ENCODE assay signal across 17 cellular contexts in genomic region chrX:95058815-95059214, GRCh38.
DNase-seq lines count a peak whose midpoint lies in the region; TF ChIP-seq lines count a peak whose summit lies in the region.
"Had no signal": no experiment of that assay in that cellular context is flagged by ENCODE, and none has a peak within 500 bp of the region (broad histone marks: within the 10 kb centered on the region; RNA-seq: fewer than 3 reads in every experiment).

No MANE protein-coding gene starts in this region.

- H3K36me3 ChIP-seq in MG63 (no peaks in the 10 kb centered on the region), osteoblast (ENCODE audit: insufficient read depth, low read length) (no peaks in the 10 kb centered on the region)
- H3K36me3 ChIP-seq: ascending aorta had no signal

- no peaks in the 10 kb centered on the region for H3K36me3 Mint-ChIP-seq in chondrocyte (ENCODE audit: low read depth)
- H3K36me3 Mint-ChIP-seq: IgD-negative memory B cell had no signal

- H3K27me3 Mint-ChIP-seq in chondrocyte (ENCODE audit: low read depth) = no peaks in the 10 kb centered on the region
- H3K27me3 Mint-ChIP-seq: IgD-negative memory B cell; stimulated activated naive CD8-positive, alpha-beta T cell treated with anti-CD3 and anti-CD28 coated beads, Interleukin-15, Interleukin-2, amounts not matched to agents 100 ng/mL and 50 ng/mL, for 24 hours had no signal

- peak overlapping the region; percentile 67 for H3K27ac ChIP-seq in osteoblast (ENCODE audit: low read depth, low read length)
- H3K27ac ChIP-seq: ascending aorta, C4-2B, parathyroid adenoma, VCaP had no signal

- H3K9me3 ChIP-seq in MG63 (no peaks in the 10 kb centered on the region), osteoblast (ENCODE audit: low read depth, low read length) (no peaks in the 10 kb centered on the region)
- H3K9me3 ChIP-seq: ascending aorta had no signal

- no peaks in the 10 kb centered on the region for H4K20me1 ChIP-seq in osteoblast (ENCODE audit: insufficient read depth, low read length)

- H3K27me3 ChIP-seq in MG63 (no peaks in the 10 kb centered on the region), osteoblast (ENCODE audit: insufficient read depth, low read length) (no peaks in the 10 kb centered on the region)
- H3K27me3 ChIP-seq: ascending aorta had no signal

- H3K4me3 ChIP-seq in AG10803 (ENCODE audit: low read length) = no peak overlapping the region
- no peak overlapping the region for H3K4me3 ChIP-seq in MG63
- H3K4me3 ChIP-seq in osteoblast (ENCODE audit: insufficient read depth, low read length) = no peak overlapping the region
- H3K4me3 ChIP-seq: ascending aorta had no signal

- H3K4me2 ChIP-seq in osteoblast (ENCODE audit: insufficient read depth, low read length) = peak overlapping the region; percentile 26

- TF ChIP-seq CTCF in AG10803 (conservative IDR thresholded peaks at IDR 0.05; ENCODE audit: low read length) (no peak), chondrocyte (IDR thresholded peaks at IDR 0.05) (no peak), osteoblast (IDR thresholded peaks at IDR 0.05; ENCODE audit: extremely low read depth, low read depth, low read length) (no peak)

- peaks cover 45% of the 10 kb centered on the region for H3K4me1 ChIP-seq in osteoblast (ENCODE audit: insufficient read depth, low read length)
- H3K4me1 ChIP-seq: ascending aorta, parathyroid adenoma had no signal

- no peak overlapping the region for H3K4me3 Mint-ChIP-seq in chondrocyte (ENCODE audit: unreplicated experiment)
- H3K4me3 Mint-ChIP-seq: IgD-negative memory B cell; stimulated activated naive CD8-positive, alpha-beta T cell treated with anti-CD3 and anti-CD28 coated beads, Interleukin-15, Interleukin-2, amounts not matched to agents 100 ng/mL and 50 ng/mL, for 24 hours had no signal

- H2AFZ ChIP-seq in osteoblast (ENCODE audit: low read length) = no peak overlapping the region
- H2AFZ ChIP-seq: parathyroid adenoma had no signal

- DNase-seq in AG10803 (ENCODE audit: low read depth) = peak; percentile 76
- DNase-seq in MG63 = peak; percentile 3
- no peak for DNase-seq in chondrocyte (ENCODE audit: low spot score)
- DNase-seq in osteoblast (ENCODE audit: insufficient read length, low spot score, missing footprints) = no peak
- no peak for DNase-seq in hippocampal formation (lab: John Stamatoyannopoulos, UW)
- no peak for DNase-seq in D341Med (ENCODE audit: low spot score)
- DNase-seq in activated CD4-positive, alpha-beta T cell treated with anti-CD3 and anti-CD28 coated beads for 1 hour = no peak
- no peak for DNase-seq in DMS79 (lab: John Stamatoyannopoulos, UW)
- DNase-seq: activated CD8-positive, alpha-beta memory T cell treated with anti-CD3 and anti-CD28 coated beads for 24 hours; activated effector memory CD4-positive, alpha-beta T cell treated with Interleukin-2 at 50 U/mL for 16 hours; NCI-H1105 treated with DMSO at 0.1 percent for 48 hours had no signal

- H3K79me2 ChIP-seq in osteoblast (ENCODE audit: insufficient read depth, low read length) = no peaks in the 10 kb centered on the region
- H3K79me2 ChIP-seq: parathyroid adenoma had no signal

- H3K27ac Mint-ChIP-seq in chondrocyte (ENCODE audit: unreplicated experiment) = peak overlapping the region; percentile 67
- H3K27ac Mint-ChIP-seq: IgD-negative memory B cell; stimulated activated naive CD8-positive, alpha-beta T cell treated with anti-CD3 and anti-CD28 coated beads, Interleukin-15, Interleukin-2, amounts not matched to agents 100 ng/mL and 50 ng/mL, for 24 hours had no signal

- peaks cover 31% of the 10 kb centered on the region for H3K4me1 Mint-ChIP-seq in chondrocyte (ENCODE audit: low read depth)
- H3K4me1 Mint-ChIP-seq: IgD-negative memory B cell had no signal

- H3K9me3 Mint-ChIP-seq in chondrocyte (ENCODE audit: low read depth) = no peaks in the 10 kb centered on the region
- H3K9me3 Mint-ChIP-seq: stimulated activated naive CD8-positive, alpha-beta T cell treated with anti-CD3 and anti-CD28 coated beads, Interleukin-15, Interleukin-2, amounts not matched to agents 100 ng/mL and 50 ng/mL, for 24 hours had no signal

Comparison
In these comparisons a context has a peak if more than half of its experiments do, and no peak if none do; other contexts are left out.
1. DNase-seq: peak in AG10803 (single experiment) and MG63 (single experiment); none in chondrocyte (single experiment), osteoblast (single experiment), hippocampal formation (0 of 2), D341Med (single experiment), activated CD4-positive, alpha-beta T cell treated with anti-CD3 and anti-CD28 coated beads for 1 hour (single experiment) and DMS79 (single experiment).